In the genomic region with DNA sequence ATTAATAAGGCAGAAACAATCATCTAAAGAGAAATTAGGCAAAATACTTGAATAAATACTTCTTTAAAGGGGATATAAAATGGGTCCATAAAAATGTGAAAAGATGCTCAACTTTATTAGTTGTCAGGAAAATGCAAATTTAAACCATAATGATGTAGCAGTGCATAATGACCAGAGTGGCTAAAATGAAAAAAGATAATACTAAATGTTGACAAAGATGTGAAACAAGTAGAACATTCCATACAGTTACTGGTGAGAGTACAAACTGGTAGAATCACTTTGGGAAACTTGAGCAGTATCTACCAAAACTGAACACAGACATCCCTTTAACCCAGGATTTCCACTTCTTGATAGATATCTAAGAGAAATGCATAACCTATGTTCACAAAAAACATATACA, we compare ENCODE assay signal across 22 cellular contexts. TPM values are rescaled to one million over a fixed set of nuclear protein-coding genes. Genes with fewer than 3 reads are reported as not detected.
"Had no signal": no experiment of that assay in that cellular context is flagged by ENCODE, and none has a peak within 500 bp of the region (broad histone marks: within the 10 kb centered on the region; RNA-seq: fewer than 3 reads in every experiment).

No MANE protein-coding gene starts in this region.

- H3K9me3 ChIP-seq: mucosa of descending colon, prostate gland, suprapubic skin had no signal

- H3K27ac Mint-ChIP-seq: activated naive CD8-positive, alpha-beta T cell treated with anti-CD3 and anti-CD28 coated beads for 36 hours; activated T-helper 17 cell treated with anti-CD3 and anti-CD28 coated beads, Interleukin-2, amount 50 U/mL, for 72 hours; endodermal cell; naive B cell; stimulated activated naive CD8-positive, alpha-beta T cell treated with anti-CD3 and anti-CD28 coated beads, Interleukin-15, amount 100 ng/mL, for 72 hours; type B pancreatic cell had no signal

- H3K4me1 Mint-ChIP-seq: activated T-helper 17 cell treated with anti-CD3 and anti-CD28 coated beads, Interleukin-2, amount 50 U/mL, for 72 hours; endodermal cell had no signal

- H3K4me3 ChIP-seq: body of pancreas, heart right ventricle, mucosa of descending colon, prostate gland, suprapubic skin had no signal

- H3K4me1 ChIP-seq: prostate gland had no signal

- H3K36me3 ChIP-seq: heart right ventricle, prostate gland, suprapubic skin had no signal

- H3K27me3 ChIP-seq: body of pancreas, suprapubic skin had no signal

- H3K27ac ChIP-seq: body of pancreas, heart right ventricle, prostate gland, suprapubic skin had no signal

- ATAC-seq: activated T-helper 17 cell treated with anti-CD3 and anti-CD28 coated beads, Interleukin-2, amount 50 U/mL, for 72 hours; body of pancreas; heart right ventricle; mucosa of descending colon; right cardiac atrium; stimulated activated naive CD8-positive, alpha-beta T cell treated with anti-CD3 and anti-CD28 coated beads, Interleukin-15, amount 100 ng/mL, for 72 hours had no signal

- H3K9me3 Mint-ChIP-seq: endodermal cell, type B pancreatic cell had no signal

- H3K27me3 Mint-ChIP-seq: activated T-helper 17 cell treated with anti-CD3 and anti-CD28 coated beads, Interleukin-2, amount 50 U/mL, for 72 hours had no signal

- H3K4me3 Mint-ChIP-seq: activated naive CD8-positive, alpha-beta T cell treated with anti-CD3 and anti-CD28 coated beads for 36 hours; activated T-helper 17 cell treated with anti-CD3 and anti-CD28 coated beads, Interleukin-2, amount 50 U/mL, for 72 hours; endodermal cell; naive B cell; neural crest cell; stimulated activated naive CD8-positive, alpha-beta T cell treated with anti-CD3 and anti-CD28 coated beads, Interleukin-15, amount 100 ng/mL, for 72 hours; type B pancreatic cell had no signal

- FAIRE-seq: small intestine had no signal

- DNase-seq: activated CD4-positive, alpha-beta T cell treated with anti-CD3 and anti-CD28 coated beads, Interleukin-2, amount 50 U/mL, for 4 hours; activated naive CD4-positive, alpha-beta T cell; activated naive CD8-positive, alpha-beta T cell treated with anti-CD3 and anti-CD28 coated beads for 36 hours; activated T-cell treated with anti-CD3 and anti-CD28 coated beads for 4 hours; amygdala; body of pancreas; caudate nucleus; endodermal cell; heart right ventricle; mesenchymal stem cell; mucosa of descending colon; naive B cell; right cardiac atrium; small intestine; stimulated activated CD4-positive, alpha-beta T cell treated with anti-CD3 and anti-CD28 coated beads, Interleukin-4, amount 100 ng/mL, for 1 hour; stimulated activated naive CD8-positive, alpha-beta T cell treated with anti-CD3 and anti-CD28 coated beads, Interleukin-15, amount 100 ng/mL, for 72 hours had no signal

RNA-seq across cellular contexts. Expression of gene ARSJ, which starts 5.0 kb away (rescaled TPM):
- total RNA-seq: activated naive CD8-positive, alpha-beta T cell treated with anti-CD3 and anti-CD28 coated beads for 36 hours; T-helper 2 cell treated with Interferon-gamma antibody and Interleukin-4, amounts not matched to agents 100 ng/mL and 5 ng/mL, for 36 hours had no signal
